In genomic region chr10:14565199-14565598, GRCh38 we compare ENCODE assay signal across 13 cellular contexts.
A peak's percentile ranks its signal among the peaks of the same experiment; 100 is the strongest.
DNase-seq lines count a peak whose midpoint lies in the region; ATAC-seq and TF ChIP-seq lines count a peak whose summit lies in the region.
"Had no signal": no experiment of that assay in that cellular context is flagged by ENCODE, and none has a peak within 500 bp of the region (broad histone marks: within the 10 kb centered on the region; RNA-seq: fewer than 3 reads in every experiment).

No MANE protein-coding gene starts in this region.

- H2AFZ ChIP-seq in mesenchymal stem cell (ENCODE audit: low read depth, low read length) = no peak overlapping the region

- no peak overlapping the region for H4K8ac ChIP-seq in mesenchymal stem cell (ENCODE audit: low read length)

- H3K18ac ChIP-seq in mesenchymal stem cell (ENCODE audit: low read depth in 1 of 2, low read length in 2 of 2) = no peak overlapping the region

- TF ChIP-seq CTCF in DOHH2 (IDR thresholded peaks at IDR 0.05; ENCODE audit: low read depth, low read length, poor library complexity, severe bottlenecking) = no peak

- H2BK120ac ChIP-seq in mesenchymal stem cell (ENCODE audit: low read depth, low read length) = no peak overlapping the region

- H3K36me3 ChIP-seq in BLaER1 (peaks cover 62% of the 10 kb centered on the region), DOHH2 (ENCODE audit: control insufficient read depth, low read length) (peaks cover 96% of the 10 kb centered on the region), mesenchymal stem cell (ENCODE audit: control insufficient read depth in 1 of 2, insufficient read depth in 2 of 2, low read depth in 1 of 2, low read length in 2 of 2) (peaks cover 0 to 16% of the 10 kb centered on the region in 2 experiments)
- H3K36me3 ChIP-seq: ovary had no signal

- H3K27me3 ChIP-seq in BLaER1 (no peaks in the 10 kb centered on the region), DOHH2 (ENCODE audit: control insufficient read depth, low read length) (no peaks in the 10 kb centered on the region), mesenchymal stem cell (ENCODE audit: control insufficient read depth in 1 of 2, insufficient read depth in 1 of 2, low read length in 2 of 2) (no peaks in the 10 kb centered on the region)
- H3K27me3 ChIP-seq: left lung, ovary had no signal

- peak overlapping the region; percentile 30 for H2AK5ac ChIP-seq in mesenchymal stem cell (ENCODE audit: low read length, severe bottlenecking)

- H2BK12ac ChIP-seq in mesenchymal stem cell (ENCODE audit: low read length in 2 of 2) = no peak overlapping the region

- H3K4me1 Mint-ChIP-seq in activated T-helper 2 cell treated with anti-CD3 and anti-CD28 coated beads, Interferon-gamma antibody, Interleukin-2, Interleukin-4, amounts not matched to agents 10 μg/mL and 5 μg/mL and 100 μg/mL, durations not matched to agents 14 hours and 24 hours and 36 hours (ENCODE audit: low read depth) = peaks cover 82% of the 10 kb centered on the region

- H4K20me1 ChIP-seq in BLaER1 = peaks cover 100% of the 10 kb centered on the region
- peaks cover 80% of the 10 kb centered on the region for H4K20me1 ChIP-seq in DOHH2 (ENCODE audit: control insufficient read depth, insufficient read depth, low read depth, low read length)

- no peak overlapping the region for H3K14ac ChIP-seq in mesenchymal stem cell (ENCODE audit: low read length in 2 of 2)

- no peak overlapping the region for H2BK15ac ChIP-seq in mesenchymal stem cell (ENCODE audit: low read depth, poor library complexity, severe bottlenecking)

- H3K23ac ChIP-seq in mesenchymal stem cell (ENCODE audit: low read length in 2 of 2) = no peak overlapping the region

- peaks cover 12% of the 10 kb centered on the region for H3K9me3 Mint-ChIP-seq in activated T-helper 2 cell treated with anti-CD3 and anti-CD28 coated beads, Interferon-gamma antibody, Interleukin-2, Interleukin-4, amounts not matched to agents 10 μg/mL and 5 μg/mL and 100 μg/mL, durations not matched to agents 14 hours and 24 hours and 36 hours

- H3K4me1 ChIP-seq in BLaER1 (peaks cover 80% of the 10 kb centered on the region), DOHH2 (ENCODE audit: control insufficient read depth, low read length) (peaks cover 98% of the 10 kb centered on the region), mesenchymal stem cell (ENCODE audit: control insufficient read depth, insufficient read depth, low read depth, low read length) (peaks cover 7% of the 10 kb centered on the region)

- no peak overlapping the region for H3K4ac ChIP-seq in mesenchymal stem cell (ENCODE audit: low read depth in 1 of 2, low read length in 2 of 2)

- H3K9ac ChIP-seq in BLaER1 = peak overlapping the region; percentile 38; the same call in 1 of the 2 replicates
- H3K9ac ChIP-seq in mesenchymal stem cell (ENCODE audit: low read length) = no peak overlapping the region

- WGBS in mesenchymal stem cell = 51% methylated on average over 5 of the region's 5 CpGs

- no peaks in the 10 kb centered on the region for H3K9me2 ChIP-seq in DOHH2 (replicated peaks; ENCODE audit: control insufficient read depth, low read length)

- no peak overlapping the region for H2BK5ac ChIP-seq in mesenchymal stem cell (ENCODE audit: low read depth, low read length, poor library complexity, severe bottlenecking)

- H4K91ac ChIP-seq in mesenchymal stem cell (ENCODE audit: low read length) = no peak overlapping the region

- peaks cover 62% of the 10 kb centered on the region for H3F3A ChIP-seq in DOHH2 (ENCODE audit: control insufficient read depth, insufficient read depth)

- H3K27ac Mint-ChIP-seq in activated T-helper 2 cell treated with anti-CD3 and anti-CD28 coated beads, Interferon-gamma antibody, Interleukin-2, Interleukin-4, amounts not matched to agents 10 μg/mL and 5 μg/mL and 100 μg/mL, durations not matched to agents 14 hours and 24 hours and 36 hours = peak overlapping the region; percentile 95

- H3K27me3 Mint-ChIP-seq in activated T-helper 2 cell treated with anti-CD3 and anti-CD28 coated beads, Interferon-gamma antibody, Interleukin-2, Interleukin-4, amounts not matched to agents 10 μg/mL and 5 μg/mL and 100 μg/mL, durations not matched to agents 14 hours and 24 hours and 36 hours (ENCODE audit: low read depth) = no peaks in the 10 kb centered on the region

- intact Hi-C loops in activated T-helper 2 cell treated with anti-CD3 and anti-CD28 coated beads, Interferon-gamma antibody, Interleukin-2, Interleukin-4, amounts not matched to agents 10 μg/mL and 5 μg/mL and 100 μg/mL, durations not matched to agents 14 hours and 24 hours and 36 hours (cut with micrococcal nuclease) = loop anchor here (2.0 kb wide), 1 partner anchor 94 kb away; no protein-coding TSS in a partner anchor

- H3K79me1 ChIP-seq in mesenchymal stem cell (replicated peaks; ENCODE audit: low read length, poor library complexity, severe bottlenecking) = peaks cover 31% of the 10 kb centered on the region

- peaks cover 76% of the 10 kb centered on the region for H3K36me3 Mint-ChIP-seq in activated T-helper 2 cell treated with anti-CD3 and anti-CD28 coated beads, Interferon-gamma antibody, Interleukin-2, Interleukin-4, amounts not matched to agents 10 μg/mL and 5 μg/mL and 100 μg/mL, durations not matched to agents 14 hours and 24 hours and 36 hours (ENCODE audit: low read depth)

- H3K4me2 ChIP-seq in BLaER1 (peak overlapping the region; percentile 70), DOHH2 (ENCODE audit: low read length) (peak overlapping the region; percentile 55), mesenchymal stem cell (ENCODE audit: low read length, poor library complexity, severe bottlenecking) (no peak overlapping the region)

- H3K9me3 ChIP-seq in BLaER1 = peaks cover 30% of the 10 kb centered on the region
- no peaks in the 10 kb centered on the region for H3K9me3 ChIP-seq in DOHH2 (ENCODE audit: control insufficient read depth, insufficient read depth, low read length)
- H3K9me3 ChIP-seq in mesenchymal stem cell (ENCODE audit: control insufficient read depth, low read length) = no peaks in the 10 kb centered on the region
- H3K9me3 ChIP-seq: left lung, ovary had no signal

- ATAC-seq in GM18907 (IDR thresholded peaks at IDR 0.05; ENCODE audit: unreplicated experiment) = no peak
- ATAC-seq in GM18868 (IDR thresholded peaks at IDR 0.05; ENCODE audit: unreplicated experiment) = no peak
- ATAC-seq: left lung had no signal

- H3K4me3 Mint-ChIP-seq in activated T-helper 2 cell treated with anti-CD3 and anti-CD28 coated beads, Interferon-gamma antibody, Interleukin-2, Interleukin-4, amounts not matched to agents 10 μg/mL and 5 μg/mL and 100 μg/mL, durations not matched to agents 14 hours and 24 hours and 36 hours (ENCODE audit: low read depth) = peak overlapping the region; percentile 15

- H3K79me2 ChIP-seq in DOHH2 (ENCODE audit: control insufficient read depth, low read length) = peaks cover 100% of the 10 kb centered on the region

- DNase-seq in activated T-helper 2 cell treated with anti-CD3 and anti-CD28 coated beads, Interferon-gamma antibody, Interleukin-2, Interleukin-4, amounts not matched to agents 10 μg/mL and 5 μg/mL and 100 μg/mL, durations not matched to agents 14 hours and 24 hours and 36 hours (ENCODE audit: low spot score) = no peak
- DNase-seq in mesenchymal stem cell (no peak), AG20443 (ENCODE audit: low spot score) (no peak), NCI-H446 treated with DMSO at 0.1 percent for 48 hours (lab: John Stamatoyannopoulos, UW) (no peak)
- DNase-seq: left lung, NCI-H1417, NCI-H69, ovary, SIG-M5 had no signal

- H3K4me3 ChIP-seq in BLaER1 (no peak overlapping the region), DOHH2 (ENCODE audit: low read length) (peak overlapping the region; percentile 42), mesenchymal stem cell (ENCODE audit: insufficient read depth in 1 of 2, low read depth in 1 of 2, low read length in 2 of 2) (no peak overlapping the region)
- H3K4me3 ChIP-seq: left lung, ovary had no signal

- H3K27ac ChIP-seq in BLaER1 = peak overlapping the region; percentile 54; the same call in 1 of the 2 replicates
- peak overlapping the region; percentile 31 for H3K27ac ChIP-seq in DOHH2 (ENCODE audit: low read depth, low read length)
- no peak overlapping the region for H3K27ac ChIP-seq in mesenchymal stem cell (ENCODE audit: low read length, poor library complexity, severe bottlenecking)
- H3K27ac ChIP-seq: ovary had no signal
